In genomic region chr10:95266674-95267095, GRCh38 we compare ENCODE assay signal across 9 cellular contexts. TPM values are rescaled to one million over a fixed set of nuclear protein-coding genes. Genes with fewer than 3 reads are reported as not detected.
DNase-seq lines count a peak whose midpoint lies in the region; ATAC-seq, FAIRE-seq and TF ChIP-seq lines count a peak whose summit lies in the region.
"Had no signal": no experiment of that assay in that cellular context is flagged by ENCODE, and none has a peak within 500 bp of the region (broad histone marks: within the 10 kb centered on the region; RNA-seq: fewer than 3 reads in every experiment).

No MANE protein-coding gene starts in this region.

- peak overlapping the region; percentile 76 to 82 for H3K27ac ChIP-seq in A549
- peak overlapping the region; percentile 73 to 92 (median 86) for H3K27ac ChIP-seq in esophagus squamous epithelium

- FAIRE-seq in A549 (lab: Jason Lieb, UNC) = peak; percentile 32

- CTCF ChIA-PET in A549 (lab: Yijun Ruan, JAX) = interaction anchor here (1.1 to 2.9 kb wide), 4 partner anchors 21 to 93 kb away, joined by 3 to 15 read pairs (median 12); no protein-coding TSS in a partner anchor

- DNase-seq in A549 (ENCODE audit: low read depth in 1 of 2, low spot score in 1 of 2) (peak; percentile 89 to 93), OCI-M1 (lab: John Stamatoyannopoulos, UW) (peak; percentile 98), esophagus squamous epithelium (lab: John Stamatoyannopoulos, UW) (no peak), osteocyte (ENCODE audit: extremely low spot score, unreplicated experiment) (no peak), SHP77 (lab: John Stamatoyannopoulos, UW) (no peak)
- DNase-seq in activated T-helper 2 cell treated with anti-CD3 and anti-CD28 coated beads, Interferon-gamma antibody, Interleukin-2, Interleukin-4, amounts not matched to agents 10 μg/mL and 5 μg/mL and 100 μg/mL, durations not matched to agents 14 hours and 24 hours and 36 hours (ENCODE audit: low spot score) = no peak

- TF ChIP-seq CTCF in A549 (IDR thresholded peaks at IDR 0.05) = no peak
- no peak for TF ChIP-seq CTCF in esophagus squamous epithelium (IDR thresholded peaks at IDR 0.05)
- no peak for TF ChIP-seq CTCF in osteocyte (IDR thresholded peaks at IDR 0.05)

- POLR2A ChIA-PET in A549 (lab: Yijun Ruan, JAX) = interaction anchor here (0.9 kb wide), 1 partner anchor 12 kb away, joined by 4 read pairs; no protein-coding TSS in a partner anchor

- peak overlapping the region; percentile 55 for H3K4me2 ChIP-seq in A549

- no peaks in the 10 kb centered on the region for H3K27me3 Mint-ChIP-seq in osteocyte (ENCODE audit: unreplicated experiment)
- H3K27me3 Mint-ChIP-seq in activated T-helper 2 cell treated with anti-CD3 and anti-CD28 coated beads, Interferon-gamma antibody, Interleukin-2, Interleukin-4, amounts not matched to agents 10 μg/mL and 5 μg/mL and 100 μg/mL, durations not matched to agents 14 hours and 24 hours and 36 hours (ENCODE audit: low read depth) = peaks cover 3% of the 10 kb centered on the region

- ATAC-seq in A549 (peak; percentile 88 to 89), GM18907 (IDR thresholded peaks at IDR 0.05; ENCODE audit: unreplicated experiment) (peak; percentile 88), HG03135 (IDR thresholded peaks at IDR 0.05; ENCODE audit: unreplicated experiment) (peak; percentile 97)

- no peaks in the 10 kb centered on the region for H3K27me3 ChIP-seq in esophagus squamous epithelium

- WGBS in A549 (ENCODE audit: missing lambda C conversion rate) = 28% methylated on average over 1 of the region's 1 CpG
- WGBS in esophagus squamous epithelium, 2 donors = 8 to 18% methylated on average over 1 of the region's 1 CpG

- peaks cover 45% of the 10 kb centered on the region for H3K4me1 Mint-ChIP-seq in osteocyte (ENCODE audit: unreplicated experiment)
- H3K4me1 Mint-ChIP-seq in activated T-helper 2 cell treated with anti-CD3 and anti-CD28 coated beads, Interferon-gamma antibody, Interleukin-2, Interleukin-4, amounts not matched to agents 10 μg/mL and 5 μg/mL and 100 μg/mL, durations not matched to agents 14 hours and 24 hours and 36 hours (ENCODE audit: low read depth) = peaks cover 4% of the 10 kb centered on the region

- TF ChIP-seq POLR2A in A549 (IDR thresholded peaks at IDR 0.05; ENCODE audit: low read length) = no peak
- TF ChIP-seq POLR2A in esophagus squamous epithelium (IDR thresholded peaks at IDR 0.05) = no peak

- TF ChIP-seq RAD21 in A549 (conservative IDR thresholded peaks at IDR 0.05 in 1 of 2, IDR thresholded peaks at IDR 0.05 in 1 of 2) = no peak

- peaks cover 0 to 66% (median 6%) of the 10 kb centered on the region in 3 donors for H3K36me3 ChIP-seq in esophagus squamous epithelium

- intact Hi-C loops in esophagus squamous epithelium (cut with DNase I) = no loop called here
- intact Hi-C loops in activated T-helper 2 cell treated with anti-CD3 and anti-CD28 coated beads, Interferon-gamma antibody, Interleukin-2, Interleukin-4, amounts not matched to agents 10 μg/mL and 5 μg/mL and 100 μg/mL, durations not matched to agents 14 hours and 24 hours and 36 hours (cut with micrococcal nuclease) = no loop called here

- peaks cover 67% of the 10 kb centered on the region for H3K4me1 ChIP-seq in A549
- H3K4me1 ChIP-seq in esophagus squamous epithelium = peaks cover 20 to 69% (median 52%) of the 10 kb centered on the region in 3 donors

- H3K36me3 Mint-ChIP-seq in osteocyte (ENCODE audit: unreplicated experiment) = peaks cover 17% of the 10 kb centered on the region
- H3K36me3 Mint-ChIP-seq in activated T-helper 2 cell treated with anti-CD3 and anti-CD28 coated beads, Interferon-gamma antibody, Interleukin-2, Interleukin-4, amounts not matched to agents 10 μg/mL and 5 μg/mL and 100 μg/mL, durations not matched to agents 14 hours and 24 hours and 36 hours (ENCODE audit: low read depth) = peaks cover 3% of the 10 kb centered on the region
- H3K36me3 Mint-ChIP-seq: activated naive CD4-positive, alpha-beta T cell treated with anti-CD3 and anti-CD28 coated beads, Interleukin-2, amount 50 U/mL, for 72 hours had no signal

- H3K9me3 ChIP-seq in A549 (no peaks in the 10 kb centered on the region), esophagus squamous epithelium (no peaks in the 10 kb centered on the region)

- no peak overlapping the region for H3K4me3 ChIP-seq in A549
- H3K4me3 ChIP-seq in esophagus squamous epithelium = peak overlapping the region in 1 of 4 donors; percentile 8

- no peak overlapping the region for H3K4me3 Mint-ChIP-seq in osteocyte (ENCODE audit: unreplicated experiment)
- H3K4me3 Mint-ChIP-seq in activated T-helper 2 cell treated with anti-CD3 and anti-CD28 coated beads, Interferon-gamma antibody, Interleukin-2, Interleukin-4, amounts not matched to agents 10 μg/mL and 5 μg/mL and 100 μg/mL, durations not matched to agents 14 hours and 24 hours and 36 hours (ENCODE audit: low read depth) = no peak overlapping the region

- TF ChIP-seq EP300 in A549 (IDR thresholded peaks at IDR 0.05) = no peak

- peak overlapping the region; percentile 67 for H3K27ac Mint-ChIP-seq in osteocyte (ENCODE audit: unreplicated experiment)
- H3K27ac Mint-ChIP-seq in activated T-helper 2 cell treated with anti-CD3 and anti-CD28 coated beads, Interferon-gamma antibody, Interleukin-2, Interleukin-4, amounts not matched to agents 10 μg/mL and 5 μg/mL and 100 μg/mL, durations not matched to agents 14 hours and 24 hours and 36 hours = no peak overlapping the region
- H3K27ac Mint-ChIP-seq: activated naive CD4-positive, alpha-beta T cell treated with anti-CD3 and anti-CD28 coated beads, Interleukin-2, amount 50 U/mL, for 72 hours had no signal

- H3K9me3 Mint-ChIP-seq in osteocyte (ENCODE audit: unreplicated experiment) = no peaks in the 10 kb centered on the region
- no peaks in the 10 kb centered on the region for H3K9me3 Mint-ChIP-seq in activated T-helper 2 cell treated with anti-CD3 and anti-CD28 coated beads, Interferon-gamma antibody, Interleukin-2, Interleukin-4, amounts not matched to agents 10 μg/mL and 5 μg/mL and 100 μg/mL, durations not matched to agents 14 hours and 24 hours and 36 hours
- H3K9me3 Mint-ChIP-seq: activated naive CD4-positive, alpha-beta T cell treated with anti-CD3 and anti-CD28 coated beads, Interleukin-2, amount 50 U/mL, for 72 hours had no signal

TF ChIP-seq in A549, 52 proteins besides CTCF, POLR2A, EP300 and RAD21 (continues in another document):
- TF ChIP-seq CEBPB (IDR thresholded peaks at IDR 0.05) (peak in 1 of 2 experiments; percentile 9; a peak in 1 of 4 replicates), ZSCAN20 (CRISPR knock-in tag; IDR thresholded peaks at IDR 0.05) (no peak), RFX5 (IDR thresholded peaks at IDR 0.05) (no peak), BHLHE40 (IDR thresholded peaks at IDR 0.05; ENCODE audit: low read depth, low read length) (no peak), CHD2 (IDR thresholded peaks at IDR 0.05; ENCODE audit: low read length, partially characterized antibody) (no peak), RNF2 (IDR thresholded peaks at IDR 0.05; ENCODE audit: borderline replicate concordance, low read depth) (no peak), CBX8 (IDR thresholded peaks at IDR 0.05) (no peak), KDM5A (IDR thresholded peaks at IDR 0.05) (no peak), ELK1 (IDR thresholded peaks at IDR 0.05; ENCODE audit: low read depth, low read length) (no peak), CBX2 (IDR thresholded peaks at IDR 0.05; ENCODE audit: borderline replicate concordance, low read depth) (no peak), MAX (IDR thresholded peaks at IDR 0.05) (no peak), RCOR1 (IDR thresholded peaks at IDR 0.05; ENCODE audit: low read depth, low read length) (no peak), SREBF2 (IDR thresholded peaks at IDR 0.05) (no peak), BCL3 (IDR thresholded peaks at IDR 0.05) (no peak), JUN (IDR thresholded peaks at IDR 0.05) (no peak), HOXB13 (CRISPR knock-in tag; IDR thresholded peaks at IDR 0.05; ENCODE audit: low read depth) (no peak), MAZ (IDR thresholded peaks at IDR 0.05; ENCODE audit: borderline replicate concordance, low read depth, low read length) (no peak), FOXS1 (CRISPR knock-in tag; IDR thresholded peaks at IDR 0.05) (peak; percentile 37; the same call in 1 of the 2 replicates)

RNA-seq across cellular contexts. Expression of gene PDLIM1, which starts 24.1 kb away (rescaled TPM):
- polyA plus RNA-seq in A549 (2011; rRNA removed) (92.5 and 132 TPM in 2 replicates), A549 (2017; fragmentation: RNase III; extraction: RNeasy Plus Mini Kit Qiagen cat#74134 plus additional on column Dnase treatment) (123 to 147 TPM (median 128 TPM) in 3 replicates)
- polyA plus RNA-seq in A549 (2012; cell fraction: cytosol; rRNA removed) = 101 and 102 TPM in 2 replicates
- polyA plus RNA-seq in A549 (2012; cell fraction: nucleus; rRNA removed) = 58.7 and 96.7 TPM in 2 replicates
- 119 and 120 TPM in 2 replicates for polyA minus RNA-seq in A549 (2011; rRNA and poly(A)+ RNA removed)
- total RNA-seq in esophagus squamous epithelium (100 to 1,000 TPM in 1 of 4 donors, 10 to 100 TPM in 3; 59.5 to 142 (median 79.2) TPM), osteocyte (71.7 and 73.8 TPM in 2 replicates)
- total RNA-seq in activated T-helper 2 cell treated with anti-CD3 and anti-CD28 coated beads, Interferon-gamma antibody, Interleukin-2, Interleukin-4, amounts not matched to agents 10 μg/mL and 5 μg/mL and 100 μg/mL, durations not matched to agents 14 hours and 24 hours and 36 hours = 2.7 and 2.9 TPM in 2 replicates

Comparison
In these comparisons a context has a peak if more than half of its experiments do, and no peak if none do; other contexts are left out.
1. DNase-seq: peak in A549 (2 of 2) and OCI-M1 (single experiment); none in esophagus squamous epithelium (single experiment), osteocyte (single experiment), activated T-helper 2 cell treated with anti-CD3 and anti-CD28 coated beads, Interferon-gamma antibody, Interleukin-2, Interleukin-4, amounts not matched to agents 10 μg/mL and 5 μg/mL and 100 μg/mL, durations not matched to agents 14 hours and 24 hours and 36 hours (single experiment) and SHP77 (0 of 2).
2. RNA of gene PDLIM1, which starts 24.1 kb away (total RNA-seq): 59.5 to 142 TPM in esophagus squamous epithelium and 71.7 to 73.8 TPM in osteocyte; 2.7 to 2.9 TPM in activated T-helper 2 cell treated with anti-CD3 and anti-CD28 coated beads, Interferon-gamma antibody, Interleukin-2, Interleukin-4, amounts not matched to agents 10 μg/mL and 5 μg/mL and 100 μg/mL, durations not matched to agents 14 hours and 24 hours and 36 hours; every median in the first group is over 10 times any median in the second.
3. Peak in every context shown above with its lines, with median percentiles within 50 percentile points of each other: ATAC-seq.